ENCODE assay signal across 17 cellular contexts in the genomic region with DNA sequence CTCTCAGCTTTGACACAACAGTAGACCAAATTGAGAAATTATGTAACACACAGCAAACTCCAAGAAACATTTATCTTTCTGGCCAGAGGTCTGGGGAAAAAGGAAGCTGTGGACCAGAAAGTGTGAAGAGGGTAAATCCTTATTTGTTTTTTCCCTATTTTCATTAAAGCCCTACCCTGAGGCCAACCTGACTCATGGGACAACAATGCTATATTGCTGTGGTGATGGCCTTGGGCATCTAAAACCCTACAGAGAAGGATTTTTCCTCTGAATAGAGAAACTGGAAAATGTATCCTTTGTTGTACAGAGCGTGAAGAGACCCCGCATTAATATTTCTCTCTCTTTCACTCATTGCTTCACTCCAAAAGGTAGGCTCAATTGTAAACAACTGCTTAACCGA.
DNase-seq lines count a peak whose midpoint lies in the region; ATAC-seq, FAIRE-seq and TF ChIP-seq lines count a peak whose summit lies in the region.
"Had no signal": no experiment of that assay in that cellular context is flagged by ENCODE, and none has a peak within 500 bp of the region (broad histone marks: within the 10 kb centered on the region; RNA-seq: fewer than 3 reads in every experiment).

No MANE protein-coding gene starts in this region.

- peaks cover 75% of the 10 kb centered on the region for H3K9me3 ChIP-seq in HepG2 (ENCODE audit: low read length)

- intact Hi-C loops in HepG2 (cut with micrococcal nuclease; ENCODE audit: unreplicated experiment) = no loop called here

- no peak overlapping the region for H2AFZ ChIP-seq in HepG2 (ENCODE audit: low read length)
- H2AFZ ChIP-seq: GM23248 had no signal

- no TSS peak for BruUV-seq in HepG2 (replicated peaks; lab: Mats Ljungman, UMichigan)

- no peaks in the 10 kb centered on the region for H3K36me3 ChIP-seq in HepG2 (replicated peaks in 1 of 2; ENCODE audit: control insufficient read depth in 1 of 2, insufficient read depth in 2 of 2, low read length in 2 of 2)

- H3K4me3 ChIP-seq in HepG2 (replicated peaks in 1 of 3; ENCODE audit: insufficient read depth in 1 of 3, low read depth in 2 of 3, low read length in 3 of 3) = no peak overlapping the region
- H3K4me3 ChIP-seq: GM23248 had no signal

- TF ChIP-seq RAD21 in HepG2 (CRISPR knock-in tag; IDR thresholded peaks at IDR 0.05) = no peak

- no peak overlapping the region for H3K4me2 ChIP-seq in HepG2 (ENCODE audit: low read depth, low read length)

- CTCF ChIA-PET in HepG2 (lab: Yijun Ruan, JAX; ENCODE audit: low intra/inter-chr PET ratio, low total read pairs) = no interaction called here

- POLR2A ChIA-PET in HepG2 (lab: Yijun Ruan, JAX) = no interaction called here

- no peak overlapping the region for H3K9ac ChIP-seq in HepG2 (ENCODE audit: insufficient read depth, low read depth, low read length)
- H3K9ac ChIP-seq: GM23248 had no signal

- DNase-seq in M059J (ENCODE audit: low read depth) (peak; percentile 1), astrocyte of the hippocampus (ENCODE audit: low read depth, low spot score) (peak; percentile 33), myocyte (ENCODE audit: low read depth) (peak; percentile 1), HepG2 (ENCODE audit: low spot score) (no peak), NCI-H2227 (lab: John Stamatoyannopoulos, UW; ENCODE audit: unreplicated experiment) (no peak), NCI-H524 treated with DMSO at 0.1 percent for 48 hours (lab: John Stamatoyannopoulos, UW) (no peak), GM19239 (ENCODE audit: insufficient read length, low spot score) (no peak)
- DNase-seq: DMS79, GM23248, KG1, NCI-H1417 treated with DMSO at 0.1 percent for 48 hours, NCI-H187 treated with DMSO at 0.1 percent for 48 hours, NCI-H345, NCI-H526 had no signal

- FAIRE-seq in HepG2 (lab: Jason Lieb, UNC) (no peak), GM19239 (lab: Jason Lieb, UNC) (no peak)
- FAIRE-seq: RCC 7860 had no signal

- TF ChIP-seq EP300 in HepG2 (IDR thresholded peaks at IDR 0.05; ENCODE audit: low read depth in 2 of 2, low read length in 2 of 2) (no peak), HepG2 (CRISPR knock-in tag; IDR thresholded peaks at IDR 0.05; ENCODE audit: borderline replicate concordance) (no peak)

- no peak overlapping the region for H3K27ac ChIP-seq in HepG2 (ENCODE audit: extremely low read length, insufficient read depth, low read length)
- H3K27ac ChIP-seq: GM23248 had no signal

- WGBS in HepG2 (ENCODE audit: low lambda C conversion rate) = 9% methylated on average over 3 of the region's 3 CpGs

- no peaks in the 10 kb centered on the region for H3K4me1 ChIP-seq in HepG2 (ENCODE audit: insufficient read depth, low read length)

- no peaks in the 10 kb centered on the region for H3K27me3 ChIP-seq in HepG2 (ENCODE audit: control insufficient read depth in 1 of 2, insufficient read depth in 2 of 2, low read length in 2 of 2)

- ATAC-seq in HepG2 = no peak
- ATAC-seq: HCT116, Right ventricle myocardium inferior had no signal

- H3K79me2 ChIP-seq in HepG2 (ENCODE audit: insufficient read depth, low read length) = no peaks in the 10 kb centered on the region

- TF ChIP-seq POLR2A in HepG2 (IDR thresholded peaks at IDR 0.05; ENCODE audit: insufficient read depth in 1 of 2, low read depth in 2 of 2, low read length in 2 of 2) = no peak

- no peak for TF ChIP-seq CTCF in HepG2 (CRISPR knock-in tag; IDR thresholded peaks at IDR 0.05)

- in situ Hi-C loops in HepG2 (cut with HindIII; ENCODE audit: extremely low pct_ligation_motif_present, low pct_unique_long_range_greater_than_20kb) = no loop called here

- H4K20me1 ChIP-seq in HepG2 (ENCODE audit: insufficient read depth, low read length) = no peaks in the 10 kb centered on the region

TF ChIP-seq in HepG2, 621 proteins besides CTCF, POLR2A, EP300 and RAD21:
- TF ChIP-seq, protein P1, sequence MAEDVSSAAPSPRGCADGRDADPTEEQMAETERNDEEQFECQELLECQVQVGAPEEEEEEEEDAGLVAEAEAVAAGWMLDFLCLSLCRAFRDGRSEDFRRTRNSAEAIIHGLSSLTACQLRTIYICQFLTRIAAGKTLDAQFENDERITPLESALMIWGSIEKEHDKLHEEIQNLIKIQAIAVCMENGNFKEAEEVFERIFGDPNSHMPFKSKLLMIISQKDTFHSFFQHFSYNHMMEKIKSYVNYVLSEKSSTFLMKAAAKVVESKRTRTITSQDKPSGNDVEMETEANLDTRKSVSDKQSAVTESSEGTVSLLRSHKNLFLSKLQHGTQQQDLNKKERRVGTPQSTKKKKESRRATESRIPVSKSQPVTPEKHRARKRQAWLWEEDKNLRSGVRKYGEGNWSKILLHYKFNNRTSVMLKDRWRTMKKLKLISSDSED (CRISPR knock-in tag; IDR thresholded peaks at IDR 0.05) = no peak

Comparison
In these comparisons a context has a peak if more than half of its experiments do, and no peak if none do; other contexts are left out.
1. DNase-seq: peak in M059J (single experiment), astrocyte of the hippocampus (single experiment) and myocyte (single experiment); none in HepG2 (single experiment), NCI-H2227 (single experiment), NCI-H524 treated with DMSO at 0.1 percent for 48 hours (single experiment) and GM19239 (single experiment).